ENCODE assay signal across 21 cellular contexts in genomic region chr17:77637807-77638182, GRCh38.
DNase-seq lines count a peak whose midpoint lies in the region; ATAC-seq and TF ChIP-seq lines count a peak whose summit lies in the region.
"Had no signal": no experiment of that assay in that cellular context is flagged by ENCODE, and none has a peak within 500 bp of the region (broad histone marks: within the 10 kb centered on the region; RNA-seq: fewer than 3 reads in every experiment).

No MANE protein-coding gene starts in this region.

- intact Hi-C loops in activated CD4-positive, alpha-beta T cell treated with anti-CD3 and anti-CD28 coated beads for 36 hours (cut with DNase I, micrococcal nuclease): no loop called here

- no peak for DNase-seq in activated CD4-positive, alpha-beta T cell treated with anti-CD3 and anti-CD28 coated beads for 36 hours
- DNase-seq in activated CD4-positive, alpha-beta T cell treated with anti-CD3 and anti-CD28 coated beads for 48 hours: no peak
- DNase-seq in brain pericyte (ENCODE audit: low read depth, low spot score) (peak; percentile 47), nephron progenitor cell (peak; percentile 48), mucosa of gallbladder (ENCODE audit: low spot score) (no peak), MV-4-11 (lab: John Stamatoyannopoulos, UW) (no peak)
- DNase-seq in activated T-cell treated with anti-CD3 and anti-CD28 coated beads, Interleukin-2, amount 50 U/mL, for 4 hours: no peak
- no peak for DNase-seq in stimulated activated effector memory CD8-positive, alpha-beta T cell treated with anti-CD3 and anti-CD28 coated beads, Interleukin-12 subunit alpha, Interleukin-12 subunit beta, amount 100 ng/mL, for 72 hours (ENCODE audit: low spot score in 2 of 2)
- DNase-seq: ACHN; activated CD4-positive, alpha-beta T cell treated with anti-CD3 and anti-CD28 coated beads, Interleukin-2, amount 10 ng/mL, durations not matched to agents 24 days and 14 days; GDM1; kidney glomerular epithelial cell; NCI-H2107; NCI-H526 treated with DMSO at 0.1 percent for 48 hours; pancreas; SHP77; sigmoid colon; upper lobe of left lung had no signal

- H3K27me3 Mint-ChIP-seq in activated CD4-positive, alpha-beta T cell treated with anti-CD3 and anti-CD28 coated beads for 36 hours: peaks cover 4% of the 10 kb centered on the region
- H3K27me3 Mint-ChIP-seq in nephron progenitor cell (ENCODE audit: low read depth, poor library complexity): peaks cover 51% of the 10 kb centered on the region
- peaks cover 7% of the 10 kb centered on the region for H3K27me3 Mint-ChIP-seq in activated T-cell treated with anti-CD3 and anti-CD28 coated beads, Interleukin-2, amount 50 U/mL, for 4 hours (ENCODE audit: low read depth)
- H3K27me3 Mint-ChIP-seq: activated naive CD4-positive, alpha-beta T cell treated with anti-CD3 and anti-CD28 coated beads, Interleukin-2, amount 50 U/mL, for 24 hours had no signal

- H3K27ac Mint-ChIP-seq in activated CD4-positive, alpha-beta T cell treated with anti-CD3 and anti-CD28 coated beads for 36 hours: peak overlapping the region; percentile 33
- no peak overlapping the region for H3K27ac Mint-ChIP-seq in nephron progenitor cell
- no peak overlapping the region for H3K27ac Mint-ChIP-seq in stimulated activated effector memory CD8-positive, alpha-beta T cell treated with anti-CD3 and anti-CD28 coated beads, Interleukin-12 subunit alpha, Interleukin-12 subunit beta, amount 100 ng/mL, for 72 hours
- H3K27ac Mint-ChIP-seq: activated CD4-positive, alpha-beta T cell treated with anti-CD3 and anti-CD28 coated beads, Interleukin-2, amount 10 ng/mL, durations not matched to agents 24 days and 14 days; activated naive CD4-positive, alpha-beta T cell treated with anti-CD3 and anti-CD28 coated beads, Interleukin-2, amount 50 U/mL, for 24 hours; T-cell had no signal

- H3K4me1 Mint-ChIP-seq in activated CD4-positive, alpha-beta T cell treated with anti-CD3 and anti-CD28 coated beads for 36 hours: peaks cover 20% of the 10 kb centered on the region
- peaks cover 35% of the 10 kb centered on the region for H3K4me1 Mint-ChIP-seq in nephron progenitor cell
- H3K4me1 Mint-ChIP-seq in activated T-cell treated with anti-CD3 and anti-CD28 coated beads, Interleukin-2, amount 50 U/mL, for 4 hours (ENCODE audit: low read depth): no peaks in the 10 kb centered on the region
- H3K4me1 Mint-ChIP-seq in stimulated activated effector memory CD8-positive, alpha-beta T cell treated with anti-CD3 and anti-CD28 coated beads, Interleukin-12 subunit alpha, Interleukin-12 subunit beta, amount 100 ng/mL, for 72 hours: peaks cover 4% of the 10 kb centered on the region
- H3K4me1 Mint-ChIP-seq: CD14-positive monocyte had no signal

- CTCF ChIA-PET in activated CD4-positive, alpha-beta T cell treated with anti-CD3 and anti-CD28 coated beads for 36 hours (lab: Charles Lee): no interaction called here

- H3K9me3 Mint-ChIP-seq in activated CD4-positive, alpha-beta T cell treated with anti-CD3 and anti-CD28 coated beads for 36 hours (ENCODE audit: low read depth): no peaks in the 10 kb centered on the region
- no peaks in the 10 kb centered on the region for H3K9me3 Mint-ChIP-seq in nephron progenitor cell
- H3K9me3 Mint-ChIP-seq in activated T-cell treated with anti-CD3 and anti-CD28 coated beads, Interleukin-2, amount 50 U/mL, for 4 hours: no peaks in the 10 kb centered on the region
- H3K9me3 Mint-ChIP-seq in stimulated activated effector memory CD8-positive, alpha-beta T cell treated with anti-CD3 and anti-CD28 coated beads, Interleukin-12 subunit alpha, Interleukin-12 subunit beta, amount 100 ng/mL, for 72 hours: no peaks in the 10 kb centered on the region
- H3K9me3 Mint-ChIP-seq: activated CD4-positive, alpha-beta T cell treated with anti-CD3 and anti-CD28 coated beads, Interleukin-2, amount 10 ng/mL, durations not matched to agents 24 days and 14 days; activated naive CD4-positive, alpha-beta T cell treated with anti-CD3 and anti-CD28 coated beads, Interleukin-2, amount 50 U/mL, for 24 hours; CD14-positive monocyte; T-cell had no signal

- no peak for TF ChIP-seq CTCF in nephron progenitor cell (IDR thresholded peaks at IDR 0.05)

- H3K4me3 Mint-ChIP-seq in activated CD4-positive, alpha-beta T cell treated with anti-CD3 and anti-CD28 coated beads for 36 hours: no peak overlapping the region
- H3K4me3 Mint-ChIP-seq in nephron progenitor cell: no peak overlapping the region
- H3K4me3 Mint-ChIP-seq in activated T-cell treated with anti-CD3 and anti-CD28 coated beads, Interleukin-2, amount 50 U/mL, for 4 hours: no peak overlapping the region
- no peak overlapping the region for H3K4me3 Mint-ChIP-seq in stimulated activated effector memory CD8-positive, alpha-beta T cell treated with anti-CD3 and anti-CD28 coated beads, Interleukin-12 subunit alpha, Interleukin-12 subunit beta, amount 100 ng/mL, for 72 hours
- H3K4me3 Mint-ChIP-seq: activated CD4-positive, alpha-beta T cell treated with anti-CD3 and anti-CD28 coated beads, Interleukin-2, amount 10 ng/mL, durations not matched to agents 24 days and 14 days; activated naive CD4-positive, alpha-beta T cell treated with anti-CD3 and anti-CD28 coated beads, Interleukin-2, amount 50 U/mL, for 24 hours; T-cell had no signal

- no peaks in the 10 kb centered on the region for H3K36me3 Mint-ChIP-seq in activated CD4-positive, alpha-beta T cell treated with anti-CD3 and anti-CD28 coated beads for 36 hours (ENCODE audit: low read depth)
- no peaks in the 10 kb centered on the region for H3K36me3 Mint-ChIP-seq in nephron progenitor cell (ENCODE audit: low read depth)
- no peaks in the 10 kb centered on the region for H3K36me3 Mint-ChIP-seq in activated T-cell treated with anti-CD3 and anti-CD28 coated beads, Interleukin-2, amount 50 U/mL, for 4 hours (ENCODE audit: insufficient read depth)
- H3K36me3 Mint-ChIP-seq in stimulated activated effector memory CD8-positive, alpha-beta T cell treated with anti-CD3 and anti-CD28 coated beads, Interleukin-12 subunit alpha, Interleukin-12 subunit beta, amount 100 ng/mL, for 72 hours: no peaks in the 10 kb centered on the region
- H3K36me3 Mint-ChIP-seq: activated naive CD4-positive, alpha-beta T cell treated with anti-CD3 and anti-CD28 coated beads, Interleukin-2, amount 50 U/mL, for 24 hours; CD14-positive monocyte; T-cell had no signal

- ATAC-seq in activated CD4-positive, alpha-beta T cell treated with anti-CD3 and anti-CD28 coated beads for 36 hours: no peak
- no peak for ATAC-seq in activated T-cell treated with anti-CD3 and anti-CD28 coated beads, Interleukin-2, amount 50 U/mL, for 4 hours
- no peak for ATAC-seq in stimulated activated effector memory CD8-positive, alpha-beta T cell treated with anti-CD3 and anti-CD28 coated beads, Interleukin-12 subunit alpha, Interleukin-12 subunit beta, amount 100 ng/mL, for 72 hours
- ATAC-seq: pancreas, T-cell had no signal

- POLR2A ChIA-PET in activated CD4-positive, alpha-beta T cell treated with anti-CD3 and anti-CD28 coated beads for 36 hours (lab: Charles Lee): no interaction called here

Comparison
In these comparisons a context has a peak if more than half of its experiments do, and no peak if none do; other contexts are left out.
1. DNase-seq: peak in brain pericyte (single experiment) and nephron progenitor cell (single experiment); none in activated CD4-positive, alpha-beta T cell treated with anti-CD3 and anti-CD28 coated beads for 36 hours (single experiment), activated CD4-positive, alpha-beta T cell treated with anti-CD3 and anti-CD28 coated beads for 48 hours (single experiment), activated T-cell treated with anti-CD3 and anti-CD28 coated beads, Interleukin-2, amount 50 U/mL, for 4 hours (single experiment), mucosa of gallbladder (single experiment), stimulated activated effector memory CD8-positive, alpha-beta T cell treated with anti-CD3 and anti-CD28 coated beads, Interleukin-12 subunit alpha, Interleukin-12 subunit beta, amount 100 ng/mL, for 72 hours (0 of 2) and MV-4-11 (single experiment).